Comparison of ENCODE assay signal across 14 cellular contexts in genomic region chr11:61083601-61084147, GRCh38. TPM values are rescaled to one million over a fixed set of nuclear protein-coding genes. Genes with fewer than 3 reads are reported as not detected.
DNase-seq lines count a peak whose midpoint lies in the region; ATAC-seq lines count a peak whose summit lies in the region.
"Had no signal": no experiment of that assay in that cellular context is flagged by ENCODE, and none has a peak within 500 bp of the region (broad histone marks: within the 10 kb centered on the region; RNA-seq: fewer than 3 reads in every experiment).

No MANE protein-coding gene starts in this region.

- H2BK120ac ChIP-seq in trophoblast cell (ENCODE audit: insufficient read depth, low read length, poor library complexity) = no peak overlapping the region

- peak; percentile 9 for DNase-seq in DMS79 (lab: John Stamatoyannopoulos, UW)
- DNase-seq in T-helper 9 cell = peak; percentile 59
- peak; percentile 85 for DNase-seq in activated effector memory CD4-positive, alpha-beta T cell treated with anti-CD3 and anti-CD28 coated beads, Interleukin-2, amount 50 U/mL, for 16 hours
- DNase-seq in trophoblast cell = peak; percentile 69 to 79
- no peak for DNase-seq in NCI-H748 treated with DMSO at 0.1 percent for 48 hours (lab: John Stamatoyannopoulos, UW)
- no peak for DNase-seq in Kasumi-1 (lab: John Stamatoyannopoulos, UW)
- DNase-seq in cortex of kidney (lab: John Stamatoyannopoulos, UW) = no peak
- DNase-seq: GF-D8, GM23248, NCI-H2081, psoas muscle, WERI-Rb-1 had no signal

- no peaks in the 10 kb centered on the region for H3K4me1 ChIP-seq in trophoblast cell (ENCODE audit: control insufficient read depth in 1 of 2, insufficient read depth in 2 of 2, low read length in 2 of 2)
- H3K4me1 ChIP-seq: psoas muscle had no signal

- ATAC-seq in GM21529 (IDR thresholded peaks at IDR 0.05; ENCODE audit: unreplicated experiment) = no peak
- ATAC-seq: psoas muscle had no signal

- H3K14ac ChIP-seq in trophoblast cell (ENCODE audit: low read length) = no peak overlapping the region

- no peak overlapping the region for H3K27ac ChIP-seq in trophoblast cell (ENCODE audit: low read depth, low read length)
- H3K27ac ChIP-seq: GM23248, psoas muscle, RWPE1, WERI-Rb-1 had no signal

- WGBS in trophoblast cell (ENCODE audit: extremely low coverage, insufficient coverage, insufficient read length) = no CpG with 5 or more reads among the region's 13 CpGs

- H4K91ac ChIP-seq in trophoblast cell (ENCODE audit: low read depth, low read length) = no peak overlapping the region

- H2AFZ ChIP-seq in trophoblast cell (ENCODE audit: insufficient read depth, low read length, poor library complexity) = no peak overlapping the region
- H2AFZ ChIP-seq: GM23248 had no signal

- no peak overlapping the region for H2AK5ac ChIP-seq in trophoblast cell (ENCODE audit: low read length)

- no peak overlapping the region for H2BK5ac ChIP-seq in trophoblast cell (ENCODE audit: low read depth, low read length, poor library complexity)

- H3K23ac ChIP-seq in trophoblast cell (ENCODE audit: low read length) = no peak overlapping the region

- H3K4me3 ChIP-seq in trophoblast cell (ENCODE audit: low read depth, low read length) = no peak overlapping the region
- H3K4me3 ChIP-seq: GM23248, psoas muscle had no signal

- no peak overlapping the region for H3K9ac ChIP-seq in trophoblast cell (ENCODE audit: low read length)
- H3K9ac ChIP-seq: GM23248 had no signal

- H3K36me3 ChIP-seq in trophoblast cell (ENCODE audit: control insufficient read depth in 1 of 2, insufficient read depth in 2 of 2, low read length in 2 of 2) = no peaks in the 10 kb centered on the region
- H3K36me3 ChIP-seq: WERI-Rb-1 had no signal

- H3K79me2 ChIP-seq in trophoblast cell (ENCODE audit: control insufficient read depth, insufficient read depth, low read length, poor library complexity) = no peaks in the 10 kb centered on the region

- no peaks in the 10 kb centered on the region for H3K9me3 ChIP-seq in trophoblast cell (ENCODE audit: insufficient read depth, low read depth, low read length)
- H3K9me3 ChIP-seq: psoas muscle had no signal

- H3K18ac ChIP-seq in trophoblast cell (ENCODE audit: low read length) = no peak overlapping the region

- H3K27me3 ChIP-seq in trophoblast cell (ENCODE audit: insufficient read depth, low read length) = no peaks in the 10 kb centered on the region

- no peak overlapping the region for H4K12ac ChIP-seq in trophoblast cell (ENCODE audit: low read depth, low read length)

- no peak overlapping the region for H4K8ac ChIP-seq in trophoblast cell (ENCODE audit: low read depth, low read length)

- no peak overlapping the region for H3K4me2 ChIP-seq in trophoblast cell (ENCODE audit: low read length)

- H2BK12ac ChIP-seq in trophoblast cell (ENCODE audit: low read length) = no peak overlapping the region

- H3K4ac ChIP-seq in trophoblast cell (ENCODE audit: low read depth, low read length) = no peak overlapping the region

- no peaks in the 10 kb centered on the region for H3K79me1 ChIP-seq in trophoblast cell (ENCODE audit: low read length)

RNA-seq across cellular contexts. Expression of gene CD5, which starts 18.6 kb away (rescaled TPM):
- 0.01 TPM in 1 of 2 replicates, not detected in the other for polyA plus RNA-seq in trophoblast cell (2013)
- polyA plus RNA-seq: GM23248 had no signal

Comparison
In these comparisons a context has a peak if more than half of its experiments do, and no peak if none do; other contexts are left out.
1. DNase-seq: peak in DMS79 (single experiment), T-helper 9 cell (single experiment), activated effector memory CD4-positive, alpha-beta T cell treated with anti-CD3 and anti-CD28 coated beads, Interleukin-2, amount 50 U/mL, for 16 hours (single experiment) and trophoblast cell (2 of 2); none in NCI-H748 treated with DMSO at 0.1 percent for 48 hours (single experiment), Kasumi-1 (0 of 2) and cortex of kidney (single experiment).